In genomic region chr6:11492444-11493300, GRCh38 we compare ENCODE assay signal across 1 cellular context.
TF ChIP-seq lines count a peak whose summit lies in the region.

No MANE protein-coding gene starts in this region.

TF ChIP-seq in GM12878, 131 proteins besides CTCF, POLR2A, EP300 and RAD21 (continued from another document):
- TF ChIP-seq ZBTB40 (IDR thresholded peaks at IDR 0.05; ENCODE audit: borderline replicate concordance), result no peak
- no peak for TF ChIP-seq ZBTB33 (IDR thresholded peaks at IDR 0.05)
- no peak for TF ChIP-seq USF2 (IDR thresholded peaks at IDR 0.05; ENCODE audit: borderline replicate concordance, low read depth, low read length)
- TF ChIP-seq BHLHE40 (IDR thresholded peaks at IDR 0.05; ENCODE audit: borderline replicate concordance in 1 of 2, low read depth in 2 of 2, low read length in 1 of 2), result no peak
- peak; percentile 72 for TF ChIP-seq ATF2 (IDR thresholded peaks at IDR 0.05; ENCODE audit: low read length)
